9 cellular contexts compared by ENCODE assay signal in the genomic region with DNA sequence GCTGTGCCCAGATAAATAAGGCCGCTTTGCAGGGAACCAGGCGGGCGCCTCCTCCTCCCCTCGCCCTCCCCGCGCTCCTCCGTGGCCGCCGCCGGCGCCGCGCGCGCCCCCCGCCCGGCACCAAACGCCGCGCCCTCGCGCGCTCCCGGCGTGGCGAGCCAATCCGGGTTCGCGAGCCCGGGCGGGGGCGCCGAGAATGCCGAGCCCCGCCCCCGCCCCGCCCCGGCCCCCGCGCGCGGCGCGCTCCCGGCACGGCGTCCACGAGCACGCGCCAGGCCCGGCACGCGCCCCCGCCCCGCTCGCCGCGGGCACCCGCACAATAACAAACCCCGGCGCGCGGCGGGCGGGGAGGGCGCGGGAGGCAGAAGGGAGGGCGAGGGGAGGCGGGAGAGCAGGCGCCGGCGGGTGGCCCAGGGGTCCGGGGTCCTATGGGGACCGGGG. TPM values are rescaled to one million over a fixed set of nuclear protein-coding genes. Genes with fewer than 3 reads are reported as not detected.
DNase-seq lines count a peak whose midpoint lies in the region; ATAC-seq and TF ChIP-seq lines count a peak whose summit lies in the region.
"Had no signal": no experiment of that assay in that cellular context is flagged by ENCODE, and none has a peak within 500 bp of the region (broad histone marks: within the 10 kb centered on the region; RNA-seq: fewer than 3 reads in every experiment).

A gene with protein sequence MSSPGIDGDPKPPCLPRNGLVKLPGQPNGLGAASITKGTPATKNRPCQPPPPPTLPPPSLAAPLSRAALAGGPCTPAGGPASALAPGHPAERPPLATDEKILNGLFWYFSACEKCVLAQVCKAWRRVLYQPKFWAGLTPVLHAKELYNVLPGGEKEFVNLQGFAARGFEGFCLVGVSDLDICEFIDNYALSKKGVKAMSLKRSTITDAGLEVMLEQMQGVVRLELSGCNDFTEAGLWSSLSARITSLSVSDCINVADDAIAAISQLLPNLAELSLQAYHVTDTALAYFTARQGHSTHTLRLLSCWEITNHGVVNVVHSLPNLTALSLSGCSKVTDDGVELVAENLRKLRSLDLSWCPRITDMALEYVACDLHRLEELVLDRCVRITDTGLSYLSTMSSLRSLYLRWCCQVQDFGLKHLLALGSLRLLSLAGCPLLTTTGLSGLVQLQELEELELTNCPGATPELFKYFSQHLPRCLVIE (minus strand): TSS at position 54 of the 441 bp plus-strand sequence. CDS start 8,396 bp downstream, outside the sequence.

- H3K9me3 Mint-ChIP-seq in activated naive CD4-positive, alpha-beta T cell treated with anti-CD3 and anti-CD28 coated beads, Interleukin-2, amount 50 U/mL, for 24 hours, result no peaks in the 10 kb centered on the region
- H3K9me3 Mint-ChIP-seq in activated naive CD4-positive, alpha-beta T cell treated with anti-CD3 and anti-CD28 coated beads, Interleukin-2, amount 50 U/mL, for 72 hours, result no peaks in the 10 kb centered on the region

- peaks cover 6% of the 10 kb centered on the region for H3K4me1 Mint-ChIP-seq in activated naive CD4-positive, alpha-beta T cell treated with anti-CD3 and anti-CD28 coated beads, Interleukin-2, amount 50 U/mL, for 24 hours

- H2AFZ ChIP-seq in PC-3 (ENCODE audit: low read length), result no peak within 1 kb of the TSS

- no peaks in the 10 kb centered on the region for H4K20me1 ChIP-seq in PC-3 (ENCODE audit: low read length)

- no peak within 1 kb of the TSS for H3K27ac Mint-ChIP-seq in activated naive CD4-positive, alpha-beta T cell treated with anti-CD3 and anti-CD28 coated beads, Interleukin-2, amount 50 U/mL, for 24 hours
- H3K27ac Mint-ChIP-seq in activated naive CD4-positive, alpha-beta T cell treated with anti-CD3 and anti-CD28 coated beads, Interleukin-2, amount 50 U/mL, for 72 hours, result no peak within 1 kb of the TSS

- peak within 1 kb of the TSS; percentile 15 for H3K4me3 Mint-ChIP-seq in activated naive CD4-positive, alpha-beta T cell treated with anti-CD3 and anti-CD28 coated beads, Interleukin-2, amount 50 U/mL, for 24 hours

- H3K27me3 ChIP-seq in PC-3 (ENCODE audit: low read length) (peaks cover 39% of the 10 kb centered on the region), thymus (ENCODE audit: control insufficient read depth, insufficient read depth) (peaks cover 68% of the 10 kb centered on the region)

- intact Hi-C loops in PC-3 (cut with micrococcal nuclease), result no loop called here
- intact Hi-C loops in mucosa of descending colon (cut with DNase I, micrococcal nuclease), result no loop called here

- no TSS peak for BruUV-seq in PC-3 (replicated peaks; lab: Mats Ljungman, UMichigan)

- H3K9me2 ChIP-seq in PC-3 (replicated peaks; ENCODE audit: low read length), result no peaks in the 10 kb centered on the region

- H3K27ac ChIP-seq in PC-3 (ENCODE audit: low read length) (no peak within 1 kb of the TSS), thymus (ENCODE audit: low read depth) (no peak within 1 kb of the TSS)

- CTCF ChIA-PET in PC-3 (lab: Charles Lee), result no interaction called here

- peaks cover 26% of the 10 kb centered on the region for H3K27me3 Mint-ChIP-seq in activated naive CD4-positive, alpha-beta T cell treated with anti-CD3 and anti-CD28 coated beads, Interleukin-2, amount 50 U/mL, for 24 hours

- POLR2A ChIA-PET in PC-3 (lab: Charles Lee; ENCODE audit: unreplicated experiment), result no interaction called here

- H3K9ac ChIP-seq in PC-3 (ENCODE audit: low read length), result no peak within 1 kb of the TSS

- TF ChIP-seq CTCF in PC-3 (conservative IDR thresholded peaks at IDR 0.05; ENCODE audit: low read depth, low read length), result no peak
- no peak for TF ChIP-seq CTCF in mucosa of descending colon (IDR thresholded peaks at IDR 0.05)

- H3K36me3 ChIP-seq in PC-3 (ENCODE audit: low read depth, low read length), result no peaks in the 10 kb centered on the region
- no peaks in the 10 kb centered on the region for H3K36me3 ChIP-seq in thymus (ENCODE audit: control insufficient read depth, insufficient read depth)
- no peaks in the 10 kb centered on the region for H3K36me3 ChIP-seq in mucosa of descending colon (ENCODE audit: low read depth)

- H3K79me2 ChIP-seq in PC-3 (ENCODE audit: low read length), result no peaks in the 10 kb centered on the region

- H3K36me3 Mint-ChIP-seq in activated naive CD4-positive, alpha-beta T cell treated with anti-CD3 and anti-CD28 coated beads, Interleukin-2, amount 50 U/mL, for 24 hours, result no peaks in the 10 kb centered on the region
- H3K36me3 Mint-ChIP-seq in activated naive CD4-positive, alpha-beta T cell treated with anti-CD3 and anti-CD28 coated beads, Interleukin-2, amount 50 U/mL, for 72 hours, result no peaks in the 10 kb centered on the region

- 2% methylated on average over 74 of the region's 74 CpGs for WGBS in thymus

- ATAC-seq in activated naive CD4-positive, alpha-beta T cell treated with anti-CD3 and anti-CD28 coated beads, Interleukin-2, amount 50 U/mL, for 72 hours, result no peak
- peak; percentile 23; the same call in 1 of the 2 replicates for ATAC-seq in PC-3
- no peak for ATAC-seq in mucosa of descending colon
- no peak for ATAC-seq in GM18868 (IDR thresholded peaks at IDR 0.05; ENCODE audit: unreplicated experiment)

- no peaks in the 10 kb centered on the region for H3K9me3 ChIP-seq in PC-3 (ENCODE audit: low read length)
- H3K9me3 ChIP-seq in thymus (ENCODE audit: control insufficient read depth), result peaks cover 1% of the 10 kb centered on the region
- H3K9me3 ChIP-seq in mucosa of descending colon, result no peaks in the 10 kb centered on the region

- peak within 1 kb of the TSS; percentile 55 for H3K4me3 ChIP-seq in PC-3 (ENCODE audit: low read length)
- peak within 1 kb of the TSS; percentile 38 for H3K4me3 ChIP-seq in thymus (ENCODE audit: low read length)
- H3K4me3 ChIP-seq in mucosa of descending colon, result no peak within 1 kb of the TSS

- H3K4me1 ChIP-seq in PC-3 (ENCODE audit: insufficient read depth, low read length), result no peaks in the 10 kb centered on the region
- no peaks in the 10 kb centered on the region for H3K4me1 ChIP-seq in thymus (ENCODE audit: control insufficient read depth, insufficient read depth, low read length)
- peaks cover 2% of the 10 kb centered on the region for H3K4me1 ChIP-seq in mucosa of descending colon (ENCODE audit: low read depth)

- H3K4me2 ChIP-seq in PC-3 (ENCODE audit: low read length), result peak within 1 kb of the TSS; percentile 72

- no peaks in the 10 kb centered on the region for H3F3A ChIP-seq in PC-3 (ENCODE audit: low read length, unreplicated experiment)

- DNase-seq in activated naive CD4-positive, alpha-beta T cell treated with anti-CD3 and anti-CD28 coated beads, Interleukin-2, amount 50 U/mL, for 72 hours (ENCODE audit: low spot score in 2 of 2), result no peak
- peak; percentile 49 for DNase-seq in PC-3
- DNase-seq in hippocampal formation (lab: John Stamatoyannopoulos, UW), result peak; percentile 39 to 41
- DNase-seq in mucosa of descending colon, result no peak
- DNase-seq in Kasumi-1 (lab: John Stamatoyannopoulos, UW), result no peak
- DNase-seq: amniotic stem cell had no signal

RNA-seq across cellular contexts. Expression of the gene that starts here (rescaled TPM):
- 10 to 100 TPM in 1 of 2 donors, 1 to 10 TPM in 1; 2.8 to 16.4 TPM for total RNA-seq in activated naive CD4-positive, alpha-beta T cell treated with anti-CD3 and anti-CD28 coated beads, Interleukin-2, amount 50 U/mL, for 72 hours
- total RNA-seq in PC-3 (2014; rRNA removed) (4.3 and 7.5 TPM in 2 replicates), mucosa of descending colon (1 to 10 TPM; 1.3 to 2.2 (median 2.1) TPM)
- 9.6 TPM for polyA plus RNA-seq in thymus

Comparison
In these comparisons a context has a peak if more than half of its experiments do, and no peak if none do; other contexts are left out.
1. DNase-seq: peak in PC-3 (single experiment) and hippocampal formation (2 of 2); none in activated naive CD4-positive, alpha-beta T cell treated with anti-CD3 and anti-CD28 coated beads, Interleukin-2, amount 50 U/mL, for 72 hours (0 of 2), mucosa of descending colon (0 of 3) and Kasumi-1 (0 of 2).